Comparison of ENCODE assay signal across 8 cellular contexts in genomic region chr3:59313365-59313764, GRCh38.
A peak's percentile ranks its signal among the peaks of the same experiment; 100 is the strongest.
DNase-seq lines count a peak whose midpoint lies in the region; ATAC-seq lines count a peak whose summit lies in the region.

No MANE protein-coding gene starts in this region.

- peak; percentile 85 to 93 for ATAC-seq in left cardiac atrium

- intact Hi-C loops in left cardiac atrium (cut with DNase I) = no loop called here

- H2AFZ ChIP-seq in GM23248 = no peak overlapping the region

- no peaks in the 10 kb centered on the region for H3K36me3 ChIP-seq in GM23248 (ENCODE audit: low read depth)

- no peaks in the 10 kb centered on the region for H3K9me3 ChIP-seq in GM23248 (ENCODE audit: low read depth)

- DNase-seq in NCI-H2171 treated with DMSO at 0.1 percent for 48 hours (lab: John Stamatoyannopoulos, UW) (peak; percentile 4), NCI-H2171 (lab: John Stamatoyannopoulos, UW) (no peak), GM23248 (peak; percentile 60), NCI-H1092 treated with DMSO at 0.1 percent for 48 hours (lab: John Stamatoyannopoulos, UW) (peak; percentile 39), activated T-cell treated with anti-CD3 and anti-CD28 coated beads for 48 hours (ENCODE audit: low read depth) (peak; percentile 40), left cardiac atrium (peak; percentile 62), SKM-1 treated with dmso at 0.1 percent for 144 hours (lab: John Stamatoyannopoulos, UW; ENCODE audit: unreplicated experiment) (no peak)
- DNase-seq in stimulated activated CD4-positive, alpha-beta T cell treated with anti-CD3 and anti-CD28 coated beads, Interleukin-2, amount 100 ng/mL, for 48 hours = peak; percentile 40 to 46

- no peaks in the 10 kb centered on the region for H3F3A ChIP-seq in GM23248 (ENCODE audit: insufficient read depth)

- no peaks in the 10 kb centered on the region for H4K20me1 ChIP-seq in GM23248 (ENCODE audit: insufficient read depth)

- no peak overlapping the region for H3K9ac ChIP-seq in GM23248

- H3K4me1 ChIP-seq in GM23248 (ENCODE audit: insufficient read depth) = peaks cover 11% of the 10 kb centered on the region

- H3K27ac ChIP-seq in GM23248 = no peak overlapping the region

- no peaks in the 10 kb centered on the region for H3K27me3 ChIP-seq in GM23248 (replicated peaks; ENCODE audit: insufficient read depth)

- H3K79me2 ChIP-seq in GM23248 (ENCODE audit: insufficient read depth) = no peaks in the 10 kb centered on the region

- H3K9me2 ChIP-seq in GM23248 (ENCODE audit: insufficient read depth) = no peaks in the 10 kb centered on the region

- H3K4me2 ChIP-seq in GM23248 (ENCODE audit: unreplicated experiment) = no peak overlapping the region

- no peak overlapping the region for H3K4me3 ChIP-seq in GM23248

- in situ Hi-C loops in GM23248 (cut with MboI) = no loop called here

- WGBS in GM23248 (ENCODE audit: low coverage in 1 of 2, low lambda C conversion rate in 2 of 2, missing lambda C conversion rate in 2 of 2), 2 experiments = 41 to 52% methylated on average over 2 of the region's 2 CpGs

Comparison
In these comparisons a context has a peak if more than half of its experiments do, and no peak if none do; other contexts are left out.
1. DNase-seq: peak in NCI-H2171 treated with DMSO at 0.1 percent for 48 hours (single experiment), GM23248 (single experiment), NCI-H1092 treated with DMSO at 0.1 percent for 48 hours (single experiment), activated T-cell treated with anti-CD3 and anti-CD28 coated beads for 48 hours (single experiment), left cardiac atrium (single experiment) and stimulated activated CD4-positive, alpha-beta T cell treated with anti-CD3 and anti-CD28 coated beads, Interleukin-2, amount 100 ng/mL, for 48 hours (2 of 2); none in NCI-H2171 (single experiment) and SKM-1 treated with dmso at 0.1 percent for 144 hours (single experiment).